ENCODE assay signal across 1 cellular context in genomic region chr10:133225707-133226191, GRCh38.
TF ChIP-seq lines count a peak whose summit lies in the region.

No MANE protein-coding gene starts in this region.

TF ChIP-seq in K562, 482 proteins besides CTCF, POLR2A, EP300 and RAD21:
- no peak for TF ChIP-seq ESRRA (IDR thresholded peaks at IDR 0.05; ENCODE audit: borderline replicate concordance, low read depth)
- TF ChIP-seq KLF6 (CRISPR knock-in tag; IDR thresholded peaks at IDR 0.05; ENCODE audit: borderline replicate concordance), result no peak
- no peak for TF ChIP-seq PHB (CRISPR knock-in tag; IDR thresholded peaks at IDR 0.05)
- no peak for TF ChIP-seq ZNF224 (CRISPR knock-in tag; IDR thresholded peaks at IDR 0.05)
- TF ChIP-seq ILK (tag; IDR thresholded peaks at IDR 0.05; ENCODE audit: borderline replicate concordance, low read depth), result no peak
- TF ChIP-seq ZNF76 (CRISPR knock-in tag; IDR thresholded peaks at IDR 0.05; ENCODE audit: borderline replicate concordance), result no peak
- no peak for TF ChIP-seq TEAD4 (IDR thresholded peaks at IDR 0.05; ENCODE audit: low read length)
- no peak for TF ChIP-seq TEAD4 (CRISPR knock-in tag; IDR thresholded peaks at IDR 0.05; ENCODE audit: borderline replicate concordance)
- no peak for TF ChIP-seq MLLT1 (IDR thresholded peaks at IDR 0.05)
- no peak for TF ChIP-seq MTA2 (IDR thresholded peaks at IDR 0.05; ENCODE audit: low read depth)
- TF ChIP-seq ADNP (tag; IDR thresholded peaks at IDR 0.05), result no peak
TF ChIP-seq in K562: peak in this region for 0.
